Comparison of ENCODE assay signal across 16 cellular contexts in the genomic region with DNA sequence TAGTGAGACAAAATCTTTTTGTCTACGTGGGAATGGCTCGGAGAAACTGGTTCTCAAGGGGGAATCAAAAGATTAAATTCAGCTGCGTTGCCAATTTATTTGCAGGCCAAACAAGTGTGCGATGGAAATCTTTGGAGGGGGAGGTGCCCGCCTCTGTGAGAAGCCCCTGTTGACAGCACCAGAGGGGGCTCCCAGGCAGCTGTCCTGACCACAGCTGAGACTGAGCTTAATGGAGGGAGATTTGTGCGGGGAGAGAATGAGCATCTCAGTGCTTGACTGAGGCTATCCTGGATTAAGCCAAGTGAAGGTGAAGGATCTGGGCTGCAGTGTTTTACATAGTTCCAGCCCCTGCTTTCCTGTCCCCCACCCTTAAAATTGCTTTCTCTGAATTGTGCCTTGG.
DNase-seq lines count a peak whose midpoint lies in the region; ATAC-seq and TF ChIP-seq lines count a peak whose summit lies in the region.
"Had no signal": no experiment of that assay in that cellular context is flagged by ENCODE, and none has a peak within 500 bp of the region (broad histone marks: within the 10 kb centered on the region; RNA-seq: fewer than 3 reads in every experiment).

No MANE protein-coding gene starts in this region.

- H3K4me1 ChIP-seq in GM23338 (ENCODE audit: insufficient read depth) (peaks cover 19% of the 10 kb centered on the region), iPS-18a (ENCODE audit: control insufficient read depth, low read depth, low read length) (peaks cover 20% of the 10 kb centered on the region), neuron (ENCODE audit: insufficient read depth, low read length) (peaks cover 17% of the 10 kb centered on the region)
- H3K4me1 ChIP-seq: BLaER1 treated with 17β-estradiol and CSF1 and Interleukin-3, amounts not matched to agents 10 nM and 100 nM had no signal

- no peak overlapping the region for H3K27ac ChIP-seq in GM23338 (ENCODE audit: low read depth)
- no peak overlapping the region for H3K27ac ChIP-seq in iPS-18a (ENCODE audit: low read length)
- H3K27ac ChIP-seq: BLaER1 treated with 17β-estradiol and CSF1 and Interleukin-3, amounts not matched to agents 10 nM and 100 nM; HL-60 had no signal

- H3K9me2 ChIP-seq in GM23338 (ENCODE audit: insufficient read depth): no peaks in the 10 kb centered on the region

- H4K20me1 ChIP-seq in GM23338 (replicated peaks; ENCODE audit: insufficient read depth): no peaks in the 10 kb centered on the region
- H4K20me1 ChIP-seq: BLaER1 treated with 17β-estradiol and CSF1 and Interleukin-3, amounts not matched to agents 10 nM and 100 nM had no signal

- H3K27ac Mint-ChIP-seq in GM23338 (peak overlapping the region; percentile 40; the same call in 1 of the 2 replicates), WTC11 (no peak overlapping the region)
- H3K27ac Mint-ChIP-seq: CD4-positive, CD25-positive, alpha-beta regulatory T cell had no signal

- POLR2A ChIA-PET in WTC11 (lab: Charles Lee): no interaction called here

- H3K36me3 Mint-ChIP-seq in GM23338 (ENCODE audit: low read depth) (no peaks in the 10 kb centered on the region), WTC11 (no peaks in the 10 kb centered on the region)
- H3K36me3 Mint-ChIP-seq: CD4-positive, CD25-positive, alpha-beta regulatory T cell had no signal

- ATAC-seq in GM23338 (peak; percentile 73), WTC11 (peak; percentile 62), GM19455 (IDR thresholded peaks at IDR 0.05; ENCODE audit: unreplicated experiment) (no peak), GM21529 (IDR thresholded peaks at IDR 0.05; ENCODE audit: unreplicated experiment) (no peak)
- ATAC-seq: HCT116 had no signal

- 0 out of 2 replicates have a peak, but pooled peaks cover 3% of the 10 kb centered on the region for H3F3A ChIP-seq in GM23338 (replicated peaks; ENCODE audit: low read depth)

- H3K4me3 ChIP-seq in GM23338 (0 out of 2 replicates have a peak overlapping the region, but pooled peaks have one; percentile 5), iPS-18a (ENCODE audit: low read length) (peak overlapping the region; percentile 6), neuron (ENCODE audit: low read length) (no peak overlapping the region)
- H3K4me3 ChIP-seq: BLaER1 treated with 17β-estradiol and CSF1 and Interleukin-3, amounts not matched to agents 10 nM and 100 nM had no signal

- H3K27me3 Mint-ChIP-seq in GM23338 (ENCODE audit: insufficient read depth, low read depth, poor library complexity): peaks cover 2% of the 10 kb centered on the region
- H3K27me3 Mint-ChIP-seq in WTC11 (ENCODE audit: low read depth): no peaks in the 10 kb centered on the region

- TF ChIP-seq CTCF in GM23338 (conservative IDR thresholded peaks at IDR 0.05; ENCODE audit: low read depth in 2 of 2) (no peak), WTC11 (IDR thresholded peaks at IDR 0.05) (no peak)

- H3K4me3 Mint-ChIP-seq in GM23338: peak overlapping the region; percentile 23; the same call in 2 of the 3 replicates
- peak overlapping the region; percentile 15 for H3K4me3 Mint-ChIP-seq in WTC11
- H3K4me3 Mint-ChIP-seq: CD4-positive, CD25-positive, alpha-beta regulatory T cell had no signal

- H3K27me3 ChIP-seq in GM23338 (ENCODE audit: insufficient read depth): no peaks in the 10 kb centered on the region
- no peaks in the 10 kb centered on the region for H3K27me3 ChIP-seq in iPS-18a (ENCODE audit: control insufficient read depth, insufficient read depth, low read length)
- H3K27me3 ChIP-seq in neuron (ENCODE audit: insufficient read depth, low read length): no peaks in the 10 kb centered on the region
- H3K27me3 ChIP-seq: BLaER1 treated with 17β-estradiol and CSF1 and Interleukin-3, amounts not matched to agents 10 nM and 100 nM had no signal

- H3K9me3 ChIP-seq in iPS-18a (ENCODE audit: control insufficient read depth, low read depth, low read length) (no peaks in the 10 kb centered on the region), neuron (ENCODE audit: low read length) (no peaks in the 10 kb centered on the region)
- H3K9me3 ChIP-seq: BLaER1 treated with 17β-estradiol and CSF1 and Interleukin-3, amounts not matched to agents 10 nM and 100 nM had no signal

- no peak overlapping the region for H3K9ac ChIP-seq in iPS-18a (ENCODE audit: low read length)
- H3K9ac ChIP-seq: BLaER1 treated with 17β-estradiol and CSF1 and Interleukin-3, amounts not matched to agents 10 nM and 100 nM had no signal

- H2AFZ ChIP-seq in GM23338 (peak overlapping the region; percentile 90), neuron (ENCODE audit: low read depth, low read length) (peak overlapping the region; percentile 26)

- peak overlapping the region; percentile 49 for H3K4me2 ChIP-seq in GM23338
- H3K4me2 ChIP-seq: BLaER1 treated with 17β-estradiol and CSF1 and Interleukin-3, amounts not matched to agents 10 nM and 100 nM had no signal

- peaks cover 25% of the 10 kb centered on the region for H3K4me1 Mint-ChIP-seq in GM23338
- H3K4me1 Mint-ChIP-seq in WTC11: peaks cover 21% of the 10 kb centered on the region
- H3K4me1 Mint-ChIP-seq: CD4-positive, CD25-positive, alpha-beta regulatory T cell had no signal

- DNase-seq in GM23338 (ENCODE audit: low spot score): no peak
- no peak for DNase-seq in WTC11 (ENCODE audit: low spot score)
- DNase-seq in RKO (ENCODE audit: low spot score): no peak
- DNase-seq in NCI-H2196 treated with DMSO at 0.1 percent for 48 hours (lab: John Stamatoyannopoulos, UW; ENCODE audit: unreplicated experiment): no peak
- DNase-seq: 8988T; AML-193; CD4-positive, CD25-positive, alpha-beta regulatory T cell; DMS53; GF-D8 had no signal

- no peaks in the 10 kb centered on the region for H3K9me3 Mint-ChIP-seq in GM23338
- no peaks in the 10 kb centered on the region for H3K9me3 Mint-ChIP-seq in WTC11
- H3K9me3 Mint-ChIP-seq: CD4-positive, CD25-positive, alpha-beta regulatory T cell had no signal

- no peaks in the 10 kb centered on the region for H3K79me2 ChIP-seq in GM23338 (replicated peaks; ENCODE audit: insufficient read depth)

- CTCF ChIA-PET in WTC11 (lab: Charles Lee): interaction anchor here (0.5 to 2.9 kb wide), 8 partner anchors 9 to 473 kb away, joined by 3 to 12 read pairs (median 4); no protein-coding TSS in a partner anchor

- H3K36me3 ChIP-seq in GM23338 (ENCODE audit: insufficient read depth): no peaks in the 10 kb centered on the region
- no peaks in the 10 kb centered on the region for H3K36me3 ChIP-seq in iPS-18a (ENCODE audit: control insufficient read depth, low read depth, low read length)
- H3K36me3 ChIP-seq in neuron (ENCODE audit: insufficient read depth, low read length): no peaks in the 10 kb centered on the region
- H3K36me3 ChIP-seq: BLaER1 treated with 17β-estradiol and CSF1 and Interleukin-3, amounts not matched to agents 10 nM and 100 nM had no signal

TF ChIP-seq in GM23338, 12 proteins besides CTCF, POLR2A, EP300 and RAD21 (continues in another document):
- TF ChIP-seq STAT1 (IDR thresholded peaks at IDR 0.05; ENCODE audit: unreplicated experiment) (no peak), CREB1 (CRISPR knock-in tag; IDR thresholded peaks at IDR 0.05; ENCODE audit: low read depth) (no peak), JUNB (IDR thresholded peaks at IDR 0.05; ENCODE audit: unreplicated experiment) (no peak), POLR2AphosphoS5 (IDR thresholded peaks at IDR 0.05; ENCODE audit: low read depth) (no peak), ZNF114 (CRISPR knock-in tag; IDR thresholded peaks at IDR 0.05) (no peak), ZNF331 (CRISPR knock-in tag; IDR thresholded peaks at IDR 0.05; ENCODE audit: low read depth) (no peak), ETS1 (IDR thresholded peaks at IDR 0.05) (no peak)

TF ChIP-seq in WTC11, 78 proteins besides CTCF, POLR2A, EP300 and RAD21:
- TF ChIP-seq TEAD4 (CRISPR knock-in tag; IDR thresholded peaks at IDR 0.05): no peak
TF ChIP-seq in WTC11: peak in this region for 0.

Comparison
In these comparisons a context has a peak if more than half of its experiments do, and no peak if none do; other contexts are left out.
1. ATAC-seq: peak in GM23338 (single experiment) and WTC11 (single experiment); none in GM19455 (single experiment) and GM21529 (single experiment).